ENCODE assay signal across 8 cellular contexts in the genomic region with DNA sequence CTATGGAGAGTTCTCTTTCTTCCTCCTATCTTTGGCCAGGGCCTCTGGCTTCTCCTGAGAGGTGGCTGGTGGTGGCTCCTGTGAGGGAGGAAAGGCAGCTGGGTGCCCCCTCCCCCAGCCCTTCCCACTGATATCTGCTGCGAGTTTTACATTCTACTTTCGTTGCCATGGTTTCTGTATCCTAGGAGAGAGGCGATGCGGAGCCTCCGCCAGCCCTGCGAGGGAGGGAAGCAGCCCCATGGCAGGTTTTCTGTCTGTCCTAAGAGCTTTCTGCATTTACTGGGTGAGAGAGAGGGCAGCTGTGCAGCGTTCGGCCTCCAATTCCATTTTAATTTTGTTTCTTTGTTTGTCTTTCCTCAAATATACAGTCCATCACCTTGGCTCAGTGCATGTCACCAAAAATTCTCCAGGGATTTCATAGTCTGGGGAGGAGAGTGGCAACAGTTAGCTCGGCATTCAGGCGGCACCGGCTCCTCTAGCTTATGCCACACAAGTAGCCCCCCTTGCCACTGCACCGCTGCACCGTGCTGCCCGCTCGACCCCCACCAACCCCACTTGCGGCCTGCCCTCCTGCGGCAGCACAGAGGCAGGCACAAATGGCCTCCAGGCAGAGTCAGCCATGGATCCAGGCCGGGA. TPM values are rescaled to one million over a fixed set of nuclear protein-coding genes. Genes with fewer than 3 reads are reported as not detected.
DNase-seq lines count a peak whose midpoint lies in the region; ATAC-seq lines count a peak whose summit lies in the region.

No MANE protein-coding gene starts in this region.

- H3K27me3 ChIP-seq in iPS-20b (ENCODE audit: insufficient read depth, low read length) = no peaks in the 10 kb centered on the region

- ATAC-seq in GM18502 (IDR thresholded peaks at IDR 0.05; ENCODE audit: poor library complexity, unreplicated experiment) (peak; percentile 1), HG03521 (IDR thresholded peaks at IDR 0.05; ENCODE audit: unreplicated experiment) (no peak)
- ATAC-seq in activated naive CD4-positive, alpha-beta T cell treated with anti-CD3 and anti-CD28 coated beads, Interleukin-2, amount 50 U/mL, for 72 hours = no peak

- peak overlapping the region; percentile 18; the same call in 1 of the 2 replicates for H3K9ac ChIP-seq in iPS-20b (ENCODE audit: low read depth, low read length)

- no peaks in the 10 kb centered on the region for H3K9me3 Mint-ChIP-seq in activated naive CD4-positive, alpha-beta T cell treated with anti-CD3 and anti-CD28 coated beads, Interleukin-2, amount 50 U/mL, for 72 hours

- H3K27ac ChIP-seq in iPS-20b (ENCODE audit: low read length) (no peak overlapping the region), skin epidermis (peak overlapping the region in 19 of 21 experiments; percentile 22 to 87 (median 79))

- H3K4me3 ChIP-seq in iPS-20b (ENCODE audit: low read length) (no peak overlapping the region), skin epidermis (no peak overlapping the region)

- peak overlapping the region; percentile 95 to 97 for H3K27ac Mint-ChIP-seq in activated naive CD4-positive, alpha-beta T cell treated with anti-CD3 and anti-CD28 coated beads, Interleukin-2, amount 50 U/mL, for 72 hours

- DNase-seq in NCI-H128 (lab: John Stamatoyannopoulos, UW; ENCODE audit: unreplicated experiment) = peak; percentile 50
- DNase-seq in activated naive CD4-positive, alpha-beta T cell treated with anti-CD3 and anti-CD28 coated beads, Interleukin-2, amount 50 U/mL, for 72 hours (ENCODE audit: low spot score in 2 of 2) = no peak
- DNase-seq in GF-D8 (lab: John Stamatoyannopoulos, UW) = no peak
- DNase-seq in GDM1 (lab: John Stamatoyannopoulos, UW) = no peak

- no peaks in the 10 kb centered on the region for H3K9me3 ChIP-seq in iPS-20b (ENCODE audit: insufficient read depth, low read depth, low read length)

- peaks cover 6 to 31% of the 10 kb centered on the region in 2 donors for H3K36me3 Mint-ChIP-seq in activated naive CD4-positive, alpha-beta T cell treated with anti-CD3 and anti-CD28 coated beads, Interleukin-2, amount 50 U/mL, for 72 hours

- H3K4me1 ChIP-seq in iPS-20b (ENCODE audit: insufficient read depth, low read length) = peaks cover 18% of the 10 kb centered on the region

- peaks cover 41% of the 10 kb centered on the region for H3K36me3 ChIP-seq in iPS-20b (ENCODE audit: insufficient read depth, low read depth, low read length)

RNA-seq across cellular contexts. Expression of a gene that starts 20.4 kb away (rescaled TPM):
- total RNA-seq in activated naive CD4-positive, alpha-beta T cell treated with anti-CD3 and anti-CD28 coated beads, Interleukin-2, amount 50 U/mL, for 72 hours = 10 to 100 TPM; 20.7 to 26.6 TPM
